In the genomic region with DNA sequence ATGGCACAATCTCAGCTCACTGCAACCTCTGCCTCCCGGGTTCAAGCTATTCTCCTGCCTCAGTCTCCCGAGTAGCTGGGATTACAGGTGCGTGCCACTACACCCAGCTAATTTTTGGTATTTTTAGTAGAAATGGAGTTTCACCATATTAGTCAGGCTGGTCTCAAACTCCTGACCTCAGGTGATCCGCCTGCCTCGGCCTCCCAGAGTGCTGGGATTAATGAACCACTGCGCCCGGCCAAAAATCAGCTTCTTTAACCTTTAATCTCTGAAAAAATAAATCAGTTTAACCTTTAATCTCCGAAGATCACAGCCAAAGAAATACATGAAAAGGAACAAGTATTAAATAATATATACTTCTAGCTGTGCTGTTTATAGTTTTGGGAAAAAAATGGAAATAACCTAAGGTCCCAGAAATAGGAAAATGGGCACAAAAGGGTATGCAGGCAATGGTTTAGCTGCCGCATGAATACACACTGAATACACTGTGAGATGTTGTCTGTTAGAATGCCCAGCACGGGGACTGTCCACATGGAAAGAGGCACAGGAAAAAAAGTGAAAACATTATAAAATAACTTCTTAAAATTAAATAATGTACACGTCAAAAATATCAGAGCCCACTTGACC, we compare ENCODE assay signal across 11 cellular contexts. TPM values are rescaled to one million over a fixed set of nuclear protein-coding genes. Genes with fewer than 3 reads are reported as not detected.
DNase-seq lines count a peak whose midpoint lies in the region; ATAC-seq, FAIRE-seq and TF ChIP-seq lines count a peak whose summit lies in the region.
"Had no signal": no experiment of that assay in that cellular context is flagged by ENCODE, and none has a peak within 500 bp of the region (broad histone marks: within the 10 kb centered on the region; RNA-seq: fewer than 3 reads in every experiment).

No MANE protein-coding gene starts in this region.

- ATAC-seq in activated CD4-positive, alpha-beta T cell treated with anti-CD3 and anti-CD28 coated beads for 36 hours = no peak
- ATAC-seq in psoas muscle (peak in 1 of 4 donors; percentile 0), GM18511 (IDR thresholded peaks at IDR 0.05; ENCODE audit: unreplicated experiment) (no peak), HG03439 (IDR thresholded peaks at IDR 0.05; ENCODE audit: unreplicated experiment) (no peak)

- no peak overlapping the region for H3K9ac ChIP-seq in endothelial cell of umbilical vein (replicated peaks; ENCODE audit: extremely low read depth, insufficient read depth, low read length)

- no peak overlapping the region for H2AFZ ChIP-seq in endothelial cell of umbilical vein (ENCODE audit: low read depth, low read length)

- H3K27ac ChIP-seq in SJSA1 = peak overlapping the region; percentile 41
- peak overlapping the region; percentile 53 for H3K27ac ChIP-seq in endothelial cell of umbilical vein (ENCODE audit: insufficient read depth, low read depth, low read length)
- peak overlapping the region; percentile 99 for H3K27ac ChIP-seq in psoas muscle

- dilution Hi-C loops in endothelial cell of umbilical vein (cut with MboI; ENCODE audit: extremely low pct_ligation_motif_present, low sequenced_read_pairs) = no loop called here

- 81 to 91% (median 85%) methylated on average over 11 of the region's 11 CpGs for WGBS in psoas muscle, 3 donors

- H3K4me1 ChIP-seq in SJSA1 (replicated peaks) = peaks cover 19% of the 10 kb centered on the region
- peaks cover 16% of the 10 kb centered on the region for H3K4me1 ChIP-seq in endothelial cell of umbilical vein (ENCODE audit: control insufficient read depth, extremely low read depth, insufficient read depth, low read length)
- peaks cover 20% of the 10 kb centered on the region for H3K4me1 ChIP-seq in psoas muscle

- peaks cover 26% of the 10 kb centered on the region for H3K36me3 Mint-ChIP-seq in activated CD4-positive, alpha-beta T cell treated with anti-CD3 and anti-CD28 coated beads for 36 hours (ENCODE audit: low read depth)

- no peaks in the 10 kb centered on the region; the same call in 1 of the 2 replicates for H3K9me3 ChIP-seq in SJSA1 (replicated peaks)
- H3K9me3 ChIP-seq in endothelial cell of umbilical vein (replicated peaks; ENCODE audit: control insufficient read depth, insufficient read depth, low read length) = no peaks in the 10 kb centered on the region
- H3K9me3 ChIP-seq in psoas muscle = no peaks in the 10 kb centered on the region
- H3K9me3 ChIP-seq: body of pancreas had no signal

- no peaks in the 10 kb centered on the region for H3K9me3 Mint-ChIP-seq in activated CD4-positive, alpha-beta T cell treated with anti-CD3 and anti-CD28 coated beads for 36 hours (ENCODE audit: low read depth)

- intact Hi-C loops in activated CD4-positive, alpha-beta T cell treated with anti-CD3 and anti-CD28 coated beads for 36 hours (cut with DNase I, micrococcal nuclease) = no loop called here
- intact Hi-C loops in endothelial cell of umbilical vein (cut with micrococcal nuclease) = no loop called here
- intact Hi-C loops in psoas muscle (cut with DNase I) = loop anchor here in 1 of 2 donors (1.0 kb wide), 1 partner anchor 22 kb away; no protein-coding TSS in a partner anchor

- H4K20me1 ChIP-seq in endothelial cell of umbilical vein (replicated peaks; ENCODE audit: control insufficient read depth, extremely low read depth, insufficient read depth, low read length) = no peaks in the 10 kb centered on the region

- H3K4me2 ChIP-seq in endothelial cell of umbilical vein (ENCODE audit: insufficient read depth, low read length) = no peak overlapping the region

- H3K36me3 ChIP-seq in SJSA1 = peaks cover 15% of the 10 kb centered on the region
- H3K36me3 ChIP-seq in endothelial cell of umbilical vein (ENCODE audit: control insufficient read depth in 2 of 2, extremely low read depth in 1 of 2, insufficient read depth in 2 of 2, low read length in 2 of 2) = no peaks in the 10 kb centered on the region
- H3K36me3 ChIP-seq in psoas muscle (ENCODE audit: insufficient read depth in 1 of 2, low read depth in 1 of 2) = peaks cover 5 to 38% of the 10 kb centered on the region in 2 donors

- H3K27me3 ChIP-seq in SJSA1 (replicated peaks) (no peaks in the 10 kb centered on the region), endothelial cell of umbilical vein (ENCODE audit: control insufficient read depth in 2 of 2, insufficient read depth in 2 of 2, low read length in 2 of 2) (no peaks in the 10 kb centered on the region), psoas muscle (ENCODE audit: insufficient read depth in 3 of 3, low read length in 2 of 3) (no peaks in the 10 kb centered on the region)
- H3K27me3 ChIP-seq: body of pancreas had no signal

- H3K4me3 ChIP-seq in SJSA1 (no peak overlapping the region), endothelial cell of umbilical vein (replicated peaks in 1 of 3; ENCODE audit: insufficient read depth in 1 of 3, low read depth in 1 of 3, low read length in 3 of 3) (no peak overlapping the region), psoas muscle (peak overlapping the region; percentile 95)
- H3K4me3 ChIP-seq: body of pancreas had no signal

- DNase-seq in activated CD4-positive, alpha-beta T cell treated with anti-CD3 and anti-CD28 coated beads for 36 hours = no peak
- no peak for DNase-seq in activated CD4-positive, alpha-beta T cell treated with anti-CD3 and anti-CD28 coated beads, Interleukin-2, amount 50 U/mL, for 1 hour
- no peak for DNase-seq in SJSA1 (ENCODE audit: low read depth in 1 of 2, low spot score in 2 of 2)
- no peak for DNase-seq in endothelial cell of umbilical vein (ENCODE audit: low read depth, low spot score)
- DNase-seq in psoas muscle = no peak
- DNase-seq in activated CD8-positive, alpha-beta memory T cell treated with anti-CD3 and anti-CD28 coated beads for 24 hours = no peak
- DNase-seq: posterior cingulate gyrus had no signal

- no peaks in the 10 kb centered on the region for H3K79me2 ChIP-seq in endothelial cell of umbilical vein (ENCODE audit: control insufficient read depth, insufficient read depth, low read length)

- BruUV-seq in endothelial cell of umbilical vein (replicated peaks; lab: Mats Ljungman, UMichigan) = no TSS peak

- peak overlapping the region; percentile 83 for H3K4me3 Mint-ChIP-seq in activated CD4-positive, alpha-beta T cell treated with anti-CD3 and anti-CD28 coated beads for 36 hours

- no peak for FAIRE-seq in endothelial cell of umbilical vein (lab: Jason Lieb, UNC)
- FAIRE-seq: urothelium cell line had no signal

- H3K9me1 ChIP-seq in endothelial cell of umbilical vein (replicated peaks; ENCODE audit: control insufficient read depth, extremely low read depth, insufficient read depth, low read length) = no peaks in the 10 kb centered on the region

- POLR2A ChIA-PET in activated CD4-positive, alpha-beta T cell treated with anti-CD3 and anti-CD28 coated beads for 36 hours (lab: Charles Lee) = interaction anchor here (0.6 to 1.0 kb wide), 2 partner anchors 26 to 162 kb away, joined by 3 to 4 read pairs; no protein-coding TSS in a partner anchor
- POLR2A ChIA-PET in endothelial cell of umbilical vein (lab: Charles Lee) = interaction anchor here (0.6 to 0.7 kb wide), 2 partner anchors 37 to 54 kb away, joined by 3 read pairs; no protein-coding TSS in a partner anchor

- TF ChIP-seq CTCF in endothelial cell of umbilical vein (IDR thresholded peaks at IDR 0.05; ENCODE audit: extremely low read depth in 1 of 2, insufficient read depth in 1 of 2, low read depth in 1 of 2, low read length in 2 of 2) = no peak
- no peak for TF ChIP-seq CTCF in psoas muscle (IDR thresholded peaks at IDR 0.05)

- peaks cover 28% of the 10 kb centered on the region for H3K4me1 Mint-ChIP-seq in activated CD4-positive, alpha-beta T cell treated with anti-CD3 and anti-CD28 coated beads for 36 hours

- H3K27me3 Mint-ChIP-seq in activated CD4-positive, alpha-beta T cell treated with anti-CD3 and anti-CD28 coated beads for 36 hours = no peaks in the 10 kb centered on the region

- TF ChIP-seq POLR2A in endothelial cell of umbilical vein (IDR thresholded peaks at IDR 0.05; ENCODE audit: low read depth, low read length) = no peak

- CTCF ChIA-PET in activated CD4-positive, alpha-beta T cell treated with anti-CD3 and anti-CD28 coated beads for 36 hours (lab: Charles Lee) = interaction anchor here (0.7 to 4.5 kb wide), 16 partner anchors 10 to 210 kb away, joined by 3 to 36 read pairs (median 5); a partner anchor contains a TSS
- CTCF ChIA-PET in endothelial cell of umbilical vein (lab: Charles Lee) = interaction anchor here (0.6 to 7.4 kb wide), 31 partner anchors 9 to 1134 kb away, joined by 3 to 126 read pairs (median 5); a partner anchor contains a TSS

- H3K27ac Mint-ChIP-seq in activated CD4-positive, alpha-beta T cell treated with anti-CD3 and anti-CD28 coated beads for 36 hours = no peak overlapping the region

RNA-seq across cellular contexts. Expression of a gene that starts 1.6 kb away (rescaled TPM):
- 10 to 100 TPM; 40.7 to 44.2 TPM for total RNA-seq in activated CD4-positive, alpha-beta T cell treated with anti-CD3 and anti-CD28 coated beads for 36 hours
- total RNA-seq in SJSA1 (2014; rRNA removed; shearing (Covaris generic)) = 44.9 and 47.1 TPM in 2 replicates
- total RNA-seq in endothelial cell of umbilical vein (27.6 and 31.6 TPM in 2 replicates), psoas muscle (100 to 1,000 TPM in 2 of 4 donors, 10 to 100 TPM in 2; 42.8 to 129 (median 101) TPM)
- polyA plus RNA-seq in endothelial cell of umbilical vein (44.1 and 48.0 TPM in 2 replicates), psoas muscle (100 to 1,000 TPM in 2 of 3 donors, 10 to 100 TPM in 1; 80.1 to 201 (median 159) TPM)
- polyA plus RNA-seq in endothelial cell of umbilical vein (2011; cell fraction: cytosol; rRNA removed) = 52.6 and 52.8 TPM in 2 replicates
- 25.0 and 26.4 TPM in 2 replicates for polyA plus RNA-seq in endothelial cell of umbilical vein (2011; cell fraction: nucleus; rRNA removed)
- polyA plus RNA-seq in endothelial cell of umbilical vein (2012) = 24.0 and 25.0 TPM in 2 replicates
- polyA minus RNA-seq in endothelial cell of umbilical vein = 34.7 and 35.6 TPM in 2 replicates
- 57.5 TPM for polyA minus RNA-seq in endothelial cell of umbilical vein (2011; cell fraction: cytosol; rRNA and poly(A)+ RNA removed)
- 4.3 and 5.4 TPM in 2 replicates for polyA minus RNA-seq in endothelial cell of umbilical vein (2011; cell fraction: nucleus; rRNA and poly(A)+ RNA removed)

RNA-seq across cellular contexts. Expression of a gene that starts 29.9 kb away (rescaled TPM):
- total RNA-seq in activated CD4-positive, alpha-beta T cell treated with anti-CD3 and anti-CD28 coated beads for 36 hours = 10 to 100 TPM; 36.2 to 41.3 TPM
- total RNA-seq in SJSA1 (2014; rRNA removed; shearing (Covaris generic)) = 130 and 144 TPM in 2 replicates
- total RNA-seq in endothelial cell of umbilical vein (145 and 155 TPM in 2 replicates), psoas muscle (100 to 1,000 TPM in 3 of 4 donors, 10 to 100 TPM in 1; 92.3 to 205 (median 141) TPM)
- polyA plus RNA-seq in endothelial cell of umbilical vein (148 and 151 TPM in 2 replicates), psoas muscle (100 to 1,000 TPM; 161 to 239 (median 174) TPM)
- polyA plus RNA-seq in endothelial cell of umbilical vein (2011; cell fraction: cytosol; rRNA removed) = 127 and 135 TPM in 2 replicates
- polyA plus RNA-seq in endothelial cell of umbilical vein (2011; cell fraction: nucleus; rRNA removed) = 173 and 181 TPM in 2 replicates
- polyA plus RNA-seq in endothelial cell of umbilical vein (2012) = 129 and 136 TPM in 2 replicates
- polyA minus RNA-seq in endothelial cell of umbilical vein = 120 and 126 TPM in 2 replicates
- polyA minus RNA-seq in endothelial cell of umbilical vein (2011; cell fraction: cytosol; rRNA and poly(A)+ RNA removed) = 95.6 TPM
- polyA minus RNA-seq in endothelial cell of umbilical vein (2011; cell fraction: nucleus; rRNA and poly(A)+ RNA removed) = 60.0 and 72.9 TPM in 2 replicates

Comparison
In these comparisons a context has a peak if more than half of its experiments do, and no peak if none do; other contexts are left out.
1. H3K27ac ChIP-seq: peak in every context shown above with its lines; median percentile 99 in psoas muscle; 53 in endothelial cell of umbilical vein; 41 in SJSA1.